In the genomic region with DNA sequence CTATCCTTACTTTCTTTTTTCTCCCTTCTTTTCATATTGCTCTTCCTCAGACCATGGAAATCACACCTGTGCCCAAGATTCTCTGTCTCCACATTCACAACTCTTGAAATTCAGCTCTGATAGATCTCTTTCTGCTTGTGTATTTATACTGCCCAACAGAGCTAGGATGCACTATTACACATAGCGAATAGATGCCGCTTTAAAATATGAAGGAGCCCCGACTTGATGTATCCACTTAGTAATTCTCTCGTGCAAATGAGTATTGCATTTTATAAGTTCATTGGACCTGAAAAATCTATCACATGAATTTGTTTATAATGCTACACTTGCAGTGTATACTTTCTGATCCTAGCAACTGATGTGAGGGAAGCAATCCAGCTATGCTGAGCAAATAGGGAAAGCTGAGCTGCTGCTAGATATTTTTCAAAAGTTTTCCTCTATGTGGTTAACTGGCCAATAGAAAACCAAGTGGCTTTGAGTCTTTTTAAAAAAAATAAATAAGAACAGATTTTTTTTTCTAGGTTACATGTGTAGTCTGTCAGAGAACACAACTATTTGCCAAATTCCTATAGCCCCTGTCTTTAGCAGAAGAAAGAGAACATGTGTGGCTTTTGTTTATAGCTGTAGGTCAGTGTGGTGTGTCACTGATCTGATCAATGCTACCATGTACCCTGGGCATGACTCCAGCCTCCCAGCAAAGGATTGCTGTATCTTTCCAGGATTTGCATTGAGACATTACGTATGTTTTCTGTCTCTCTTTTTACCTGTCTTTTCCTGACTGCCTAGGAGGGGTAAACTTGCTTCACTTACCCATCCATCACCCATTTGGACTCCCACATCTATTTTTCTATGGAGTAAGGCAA, we compare ENCODE assay signal across 20 cellular contexts.
DNase-seq lines count a peak whose midpoint lies in the region; ATAC-seq and TF ChIP-seq lines count a peak whose summit lies in the region.
"Had no signal": no experiment of that assay in that cellular context is flagged by ENCODE, and none has a peak within 500 bp of the region (broad histone marks: within the 10 kb centered on the region; RNA-seq: fewer than 3 reads in every experiment).

No MANE protein-coding gene starts in this region.

- no peaks in the 10 kb centered on the region for H4K20me1 ChIP-seq in Karpas-422 (ENCODE audit: insufficient read depth, low read depth, low read length)

- H3K4me3 Mint-ChIP-seq in MCF 10A (ENCODE audit: unreplicated experiment) = no peak overlapping the region
- peak overlapping the region in 1 of 5 experiments; percentile 32 for H3K4me3 Mint-ChIP-seq in brain
- H3K4me3 Mint-ChIP-seq: activated naive CD8-positive, alpha-beta T cell treated with anti-CD3 and anti-CD28 coated beads, Interleukin-2, amount 10 ng/mL, durations not matched to agents 7 days and 5 days; central memory CD8-positive, alpha-beta T cell; memory B cell; stimulated activated effector memory CD8-positive, alpha-beta T cell treated with anti-CD3 and anti-CD28 coated beads, Interleukin-12 subunit alpha, Interleukin-12 subunit beta, amount 100 ng/mL, for 72 hours had no signal

- H3K36me3 Mint-ChIP-seq in MCF 10A (ENCODE audit: insufficient read depth, unreplicated experiment) (no peaks in the 10 kb centered on the region), brain (no peaks in the 10 kb centered on the region)
- H3K36me3 Mint-ChIP-seq: activated naive CD8-positive, alpha-beta T cell treated with anti-CD3 and anti-CD28 coated beads, Interleukin-2, amount 10 ng/mL, durations not matched to agents 7 days and 5 days; stimulated activated effector memory CD8-positive, alpha-beta T cell treated with anti-CD3 and anti-CD28 coated beads, Interleukin-12 subunit alpha, Interleukin-12 subunit beta, amount 100 ng/mL, for 72 hours had no signal

- no TSS peak for BruUV-seq in MCF 10A (replicated peaks; lab: Mats Ljungman, UMichigan)

- TF ChIP-seq CTCF in MCF 10A (IDR thresholded peaks at IDR 0.05; ENCODE audit: unreplicated experiment) = no peak
- no peak for TF ChIP-seq CTCF in breast epithelium (IDR thresholded peaks at IDR 0.05)
- no peak for TF ChIP-seq CTCF in brain (conservative IDR thresholded peaks at IDR 0.05)
- TF ChIP-seq CTCF in left lung (IDR thresholded peaks at IDR 0.05) = no peak

- ATAC-seq in left lung (peak; percentile 40), HG03039 (IDR thresholded peaks at IDR 0.05; ENCODE audit: unreplicated experiment) (no peak), GM21737 (IDR thresholded peaks at IDR 0.05; ENCODE audit: unreplicated experiment) (no peak)
- ATAC-seq: stimulated activated effector memory CD8-positive, alpha-beta T cell treated with anti-CD3 and anti-CD28 coated beads, Interleukin-12 subunit alpha, Interleukin-12 subunit beta, amount 100 ng/mL, for 72 hours had no signal

- H3K9ac ChIP-seq in Karpas-422 (ENCODE audit: low read length) = no peak overlapping the region

- H3K9me3 Mint-ChIP-seq in MCF 10A (ENCODE audit: unreplicated experiment) (no peaks in the 10 kb centered on the region), brain (peaks cover 0 to 23% (median 5%) of the 10 kb centered on the region in 5 experiments)
- H3K9me3 Mint-ChIP-seq: activated naive CD8-positive, alpha-beta T cell treated with anti-CD3 and anti-CD28 coated beads, Interleukin-2, amount 10 ng/mL, durations not matched to agents 7 days and 5 days; central memory CD8-positive, alpha-beta T cell; stimulated activated effector memory CD8-positive, alpha-beta T cell treated with anti-CD3 and anti-CD28 coated beads, Interleukin-12 subunit alpha, Interleukin-12 subunit beta, amount 100 ng/mL, for 72 hours had no signal

- CTCF ChIA-PET in MCF 10A (lab: Yijun Ruan, JAX) = interaction anchor here (0.6 to 1.8 kb wide), 7 partner anchors 11 to 316 kb away, joined by 3 to 4 read pairs (median 3); no protein-coding TSS in a partner anchor

- H3K36me3 ChIP-seq in breast epithelium (no peaks in the 10 kb centered on the region), left lung (no peaks in the 10 kb centered on the region), Karpas-422 (ENCODE audit: insufficient read depth, low read length) (no peaks in the 10 kb centered on the region)
- H3K36me3 ChIP-seq: HAP-1, neutrophil, upper lobe of left lung had no signal

- DNase-seq in MCF 10A (ENCODE audit: unreplicated experiment) (no peak), breast epithelium (ENCODE audit: low spot score in 2 of 2) (no peak), left lung (no peak), Karpas-422 (no peak), NCI-H345 (lab: John Stamatoyannopoulos, UW) (no peak)
- DNase-seq: ACHN; activated CD4-positive, alpha-beta T cell treated with anti-CD3 and anti-CD28 coated beads, Interleukin-2, amount 50 U/mL, for 1 hour; activated naive CD8-positive, alpha-beta T cell treated with anti-CD3 and anti-CD28 coated beads, Interleukin-2, amount 10 ng/mL, durations not matched to agents 7 days and 5 days; activated T-cell treated with anti-CD3 and anti-CD28 coated beads, Interleukin-2, amount 50 U/mL, for 1 hour; NCI-H1048; NK-92 treated with Interleukin-12 subunit alpha and Interleukin-12 subunit beta, amount 100 ng/mL, for 24 hours; upper lobe of left lung had no signal

- no peak overlapping the region for H2AFZ ChIP-seq in Karpas-422 (ENCODE audit: low read length)

- no peak overlapping the region for H3K4me2 ChIP-seq in Karpas-422 (ENCODE audit: low read depth, low read length, poor library complexity, severe bottlenecking)

- intact Hi-C loops in MCF 10A (cut with micrococcal nuclease) (no loop called here), breast epithelium (cut with DNase I; ENCODE audit: low total_unique reads) (no loop called here), left lung (cut with DNase I) (no loop called here)

- H3K27me3 ChIP-seq in breast epithelium (no peaks in the 10 kb centered on the region), left lung (no peaks in the 10 kb centered on the region), Karpas-422 (ENCODE audit: low read length) (no peaks in the 10 kb centered on the region)
- H3K27me3 ChIP-seq: neutrophil, upper lobe of left lung had no signal

- H3K27ac ChIP-seq in breast epithelium (no peak overlapping the region), left lung (no peak overlapping the region), Karpas-422 (ENCODE audit: low read length) (no peak overlapping the region)
- H3K27ac ChIP-seq: neutrophil, upper lobe of left lung had no signal

- H3K9me3 ChIP-seq in breast epithelium (no peaks in the 10 kb centered on the region), left lung (peaks cover 0 to 1% of the 10 kb centered on the region in 2 donors), Karpas-422 (ENCODE audit: low read length) (no peaks in the 10 kb centered on the region)
- H3K9me3 ChIP-seq: HAP-1, neutrophil, upper lobe of left lung had no signal

- TF ChIP-seq POLR2A in breast epithelium (IDR thresholded peaks at IDR 0.05) = no peak

- H3K27ac Mint-ChIP-seq in MCF 10A (ENCODE audit: low read depth, unreplicated experiment) (peak overlapping the region; percentile 78), brain (peak overlapping the region in 3 of 5 experiments; percentile 5 to 83 (median 69))
- H3K27ac Mint-ChIP-seq: activated naive CD8-positive, alpha-beta T cell treated with anti-CD3 and anti-CD28 coated beads, Interleukin-2, amount 10 ng/mL, durations not matched to agents 7 days and 5 days; memory B cell; stimulated activated effector memory CD8-positive, alpha-beta T cell treated with anti-CD3 and anti-CD28 coated beads, Interleukin-12 subunit alpha, Interleukin-12 subunit beta, amount 100 ng/mL, for 72 hours had no signal

- H3K27me3 Mint-ChIP-seq in MCF 10A (ENCODE audit: insufficient read depth, unreplicated experiment) (no peaks in the 10 kb centered on the region), brain (no peaks in the 10 kb centered on the region)
- H3K27me3 Mint-ChIP-seq: activated naive CD8-positive, alpha-beta T cell treated with anti-CD3 and anti-CD28 coated beads, Interleukin-2, amount 10 ng/mL, durations not matched to agents 7 days and 5 days; central memory CD8-positive, alpha-beta T cell; memory B cell had no signal

- H3K4me1 ChIP-seq in breast epithelium (no peaks in the 10 kb centered on the region), left lung (no peaks in the 10 kb centered on the region), Karpas-422 (ENCODE audit: low read length) (peaks cover 16% of the 10 kb centered on the region)
- H3K4me1 ChIP-seq: HAP-1, upper lobe of left lung had no signal

- H3K79me2 ChIP-seq in Karpas-422 (ENCODE audit: low read length) = no peaks in the 10 kb centered on the region

- H3K9me2 ChIP-seq in Karpas-422 (replicated peaks; ENCODE audit: insufficient read depth, low read length) = no peaks in the 10 kb centered on the region

- POLR2A ChIA-PET in MCF 10A (lab: Yijun Ruan, JAX) = interaction anchor here (0.8 to 2.7 kb wide), 8 partner anchors 10 to 87 kb away, joined by 3 to 20 read pairs (median 4); a partner anchor contains a TSS

- H3K4me1 Mint-ChIP-seq in MCF 10A (ENCODE audit: insufficient read depth, unreplicated experiment) = peaks cover 29% of the 10 kb centered on the region
- H3K4me1 Mint-ChIP-seq in brain = peaks cover 44% of the 10 kb centered on the region
- H3K4me1 Mint-ChIP-seq: central memory CD8-positive, alpha-beta T cell; memory B cell; stimulated activated effector memory CD8-positive, alpha-beta T cell treated with anti-CD3 and anti-CD28 coated beads, Interleukin-12 subunit alpha, Interleukin-12 subunit beta, amount 100 ng/mL, for 72 hours had no signal

- H3K4me3 ChIP-seq in breast epithelium = no peak overlapping the region
- no peak overlapping the region for H3K4me3 ChIP-seq in left lung
- H3K4me3 ChIP-seq in Karpas-422 (ENCODE audit: low read length) = no peak overlapping the region
- H3K4me3 ChIP-seq: HAP-1, upper lobe of left lung had no signal
